In genomic region chr22:20967697-20968201, GRCh38 we compare ENCODE assay signal across 1 cellular context.
TF ChIP-seq lines count a peak whose summit lies in the region.

No MANE protein-coding gene starts in this region.

TF ChIP-seq in H1, 55 proteins besides CTCF, POLR2A, EP300 and RAD21:
- TF ChIP-seq CEBPB (IDR thresholded peaks at IDR 0.05; ENCODE audit: low read depth, low read length) = no peak
- TF ChIP-seq TCF12 (IDR thresholded peaks at IDR 0.05; ENCODE audit: low read depth, low read length) = peak; percentile 73; the same call in 1 of the 2 replicates
- TF ChIP-seq RFX5 (IDR thresholded peaks at IDR 0.05; ENCODE audit: borderline replicate concordance, low read depth, low read length) = no peak
- no peak for TF ChIP-seq BACH1 (IDR thresholded peaks at IDR 0.05; ENCODE audit: low read length)
- no peak for TF ChIP-seq KDM5A (IDR thresholded peaks at IDR 0.05; ENCODE audit: low read length)
- no peak for TF ChIP-seq GABPA (IDR thresholded peaks at IDR 0.05; ENCODE audit: borderline replicate concordance, insufficient read depth, low read length)
- TF ChIP-seq NRF1 (IDR thresholded peaks at IDR 0.05; ENCODE audit: low read depth, low read length) = no peak
- no peak for TF ChIP-seq SP1 (IDR thresholded peaks at IDR 0.05; ENCODE audit: low read depth, low read length)
- no peak for TF ChIP-seq POU5F1 (IDR thresholded peaks at IDR 0.05; ENCODE audit: low read depth, low read length)
- no peak for TF ChIP-seq KDM1A (IDR thresholded peaks at IDR 0.05; ENCODE audit: borderline replicate concordance, low read length)
- TF ChIP-seq USF2 (IDR thresholded peaks at IDR 0.05; ENCODE audit: low read length) = no peak
- no peak for TF ChIP-seq TEAD4 (IDR thresholded peaks at IDR 0.05; ENCODE audit: low read depth, low read length)
- peak; percentile 89 for TF ChIP-seq POLR2AphosphoS5 (IDR thresholded peaks at IDR 0.05; ENCODE audit: low read depth, low read length)
- TF ChIP-seq EZH2 (IDR thresholded peaks at IDR 0.05; ENCODE audit: low read depth, low read length, severe bottlenecking) = peak; percentile 22
